Comparison of ENCODE assay signal across 14 cellular contexts in genomic region chr6:90256698-90257485, GRCh38. TPM values are rescaled to one million over a fixed set of nuclear protein-coding genes. Genes with fewer than 3 reads are reported as not detected.
DNase-seq lines count a peak whose midpoint lies in the region; ATAC-seq, FAIRE-seq and TF ChIP-seq lines count a peak whose summit lies in the region.
"Had no signal": no experiment of that assay in that cellular context is flagged by ENCODE, and none has a peak within 500 bp of the region (broad histone marks: within the 10 kb centered on the region; RNA-seq: fewer than 3 reads in every experiment).

No MANE protein-coding gene starts in this region.

- TF ChIP-seq POLR2A in GM12892 (IDR thresholded peaks at IDR 0.05; ENCODE audit: low read depth, low read length): no peak

- no peaks in the 10 kb centered on the region for H3K27me3 Mint-ChIP-seq in activated T-helper 2 cell treated with anti-CD3 and anti-CD28 coated beads, Interferon-gamma antibody, Interleukin-2, Interleukin-4, amounts not matched to agents 10 μg/mL and 5 μg/mL and 100 μg/mL, durations not matched to agents 14 hours and 24 hours and 36 hours (ENCODE audit: low read depth)
- no peaks in the 10 kb centered on the region for H3K27me3 Mint-ChIP-seq in endodermal cell (ENCODE audit: insufficient read depth)

- no peak for FAIRE-seq in GM12892 (lab: Jason Lieb, UNC)
- FAIRE-seq: GM12878 had no signal

- intact Hi-C loops in activated T-helper 2 cell treated with anti-CD3 and anti-CD28 coated beads, Interferon-gamma antibody, Interleukin-2, Interleukin-4, amounts not matched to agents 10 μg/mL and 5 μg/mL and 100 μg/mL, durations not matched to agents 14 hours and 24 hours and 36 hours (cut with micrococcal nuclease): loop anchor here (1.0 to 2.0 kb wide), 6 partner anchors 8 to 176 kb away; no protein-coding TSS in a partner anchor

- peaks cover 9% of the 10 kb centered on the region for H3K36me3 ChIP-seq in endodermal cell (ENCODE audit: control insufficient read depth, insufficient read depth, low read length)

- TF ChIP-seq CTCF in fibroblast of villous mesenchyme (IDR thresholded peaks at IDR 0.05; ENCODE audit: insufficient read depth, low read depth, low read length) (no peak), endodermal cell (conservative IDR thresholded peaks at IDR 0.05) (no peak)

- H3K4me3 ChIP-seq in fibroblast of villous mesenchyme (ENCODE audit: low read depth, low read length) (no peak overlapping the region), endodermal cell (ENCODE audit: low read length) (no peak overlapping the region)
- H3K4me3 ChIP-seq: coronary artery, GM12878 had no signal

- ATAC-seq in GM21737 (IDR thresholded peaks at IDR 0.05; ENCODE audit: unreplicated experiment): no peak
- ATAC-seq: GM12878 had no signal

- no peaks in the 10 kb centered on the region for H3K9me3 ChIP-seq in endodermal cell (ENCODE audit: control insufficient read depth, low read length)

- no peaks in the 10 kb centered on the region for H3K27me3 ChIP-seq in endodermal cell (ENCODE audit: control insufficient read depth, insufficient read depth, low read length, poor library complexity, severe bottlenecking)

- H3K36me3 Mint-ChIP-seq in activated T-helper 2 cell treated with anti-CD3 and anti-CD28 coated beads, Interferon-gamma antibody, Interleukin-2, Interleukin-4, amounts not matched to agents 10 μg/mL and 5 μg/mL and 100 μg/mL, durations not matched to agents 14 hours and 24 hours and 36 hours (ENCODE audit: low read depth): peaks cover 89% of the 10 kb centered on the region
- H3K36me3 Mint-ChIP-seq in endodermal cell (ENCODE audit: low read depth): peaks cover 24% of the 10 kb centered on the region
- H3K36me3 Mint-ChIP-seq: CD14-positive monocyte had no signal

- 100% methylated on average over 2 of the region's 4 CpGs; no CpG with 5 or more reads in 1 of the 2 experiments for WGBS in endodermal cell (ENCODE audit: insufficient coverage in 1 of 2, insufficient read length in 1 of 2), 2 experiments

- H3K4me1 ChIP-seq in endodermal cell (ENCODE audit: control insufficient read depth, insufficient read depth, low read length): no peaks in the 10 kb centered on the region

- H3K9ac ChIP-seq in endodermal cell (ENCODE audit: extremely low read depth, low read length, poor library complexity, severe bottlenecking): no peak overlapping the region

- H3K4me3 Mint-ChIP-seq in activated T-helper 2 cell treated with anti-CD3 and anti-CD28 coated beads, Interferon-gamma antibody, Interleukin-2, Interleukin-4, amounts not matched to agents 10 μg/mL and 5 μg/mL and 100 μg/mL, durations not matched to agents 14 hours and 24 hours and 36 hours (ENCODE audit: low read depth): no peak overlapping the region
- no peak overlapping the region for H3K4me3 Mint-ChIP-seq in endodermal cell
- H3K4me3 Mint-ChIP-seq: CD14-positive monocyte, nephron had no signal

- H3K27ac ChIP-seq in endodermal cell (ENCODE audit: low read depth, low read length): no peak overlapping the region
- H3K27ac ChIP-seq: coronary artery had no signal

- peaks cover 35% of the 10 kb centered on the region for H3K9me3 Mint-ChIP-seq in activated T-helper 2 cell treated with anti-CD3 and anti-CD28 coated beads, Interferon-gamma antibody, Interleukin-2, Interleukin-4, amounts not matched to agents 10 μg/mL and 5 μg/mL and 100 μg/mL, durations not matched to agents 14 hours and 24 hours and 36 hours
- no peaks in the 10 kb centered on the region for H3K9me3 Mint-ChIP-seq in endodermal cell

- DNase-seq in stimulated activated CD4-positive, alpha-beta T cell treated with anti-CD3 and anti-CD28 coated beads, Interleukin-15, amount 100 ng/mL, for 24 hours: peak; percentile 31
- DNase-seq in stimulated activated CD4-positive, alpha-beta T cell treated with anti-CD3 and anti-CD28 coated beads, Interleukin-1b, Interleukin-23, amount 100 ng/mL, for 48 hours: no peak
- no peak for DNase-seq in activated T-helper 2 cell treated with anti-CD3 and anti-CD28 coated beads, Interferon-gamma antibody, Interleukin-2, Interleukin-4, amounts not matched to agents 10 μg/mL and 5 μg/mL and 100 μg/mL, durations not matched to agents 14 hours and 24 hours and 36 hours (ENCODE audit: low spot score)
- DNase-seq in fibroblast of villous mesenchyme (ENCODE audit: low read depth): peak; percentile 63
- no peak for DNase-seq in GM12892 (ENCODE audit: insufficient read length)
- DNase-seq in endodermal cell: no peak
- no peak for DNase-seq in NCI-H510A (lab: John Stamatoyannopoulos, UW)
- DNase-seq: NCI-H2081 treated with DMSO at 0.1 percent for 48 hours, Right ventricle myocardium superior had no signal

- peak overlapping the region; percentile 90 for H3K27ac Mint-ChIP-seq in activated T-helper 2 cell treated with anti-CD3 and anti-CD28 coated beads, Interferon-gamma antibody, Interleukin-2, Interleukin-4, amounts not matched to agents 10 μg/mL and 5 μg/mL and 100 μg/mL, durations not matched to agents 14 hours and 24 hours and 36 hours
- no peak overlapping the region for H3K27ac Mint-ChIP-seq in endodermal cell
- H3K27ac Mint-ChIP-seq: CD14-positive monocyte, nephron had no signal

- peaks cover 69% of the 10 kb centered on the region for H3K4me1 Mint-ChIP-seq in activated T-helper 2 cell treated with anti-CD3 and anti-CD28 coated beads, Interferon-gamma antibody, Interleukin-2, Interleukin-4, amounts not matched to agents 10 μg/mL and 5 μg/mL and 100 μg/mL, durations not matched to agents 14 hours and 24 hours and 36 hours (ENCODE audit: low read depth)
- no peaks in the 10 kb centered on the region for H3K4me1 Mint-ChIP-seq in endodermal cell
- H3K4me1 Mint-ChIP-seq: CD14-positive monocyte, nephron had no signal

RNA-seq across cellular contexts. Expression of gene BACH2, which starts 39.8 kb away (rescaled TPM):
- 88.8 and 89.7 TPM in 2 replicates for total RNA-seq in activated T-helper 2 cell treated with anti-CD3 and anti-CD28 coated beads, Interferon-gamma antibody, Interleukin-2, Interleukin-4, amounts not matched to agents 10 μg/mL and 5 μg/mL and 100 μg/mL, durations not matched to agents 14 hours and 24 hours and 36 hours
- total RNA-seq in fibroblast of villous mesenchyme: under 0.01 and 0.64 TPM in 2 replicates
- polyA plus RNA-seq in GM12892 (2012; ENCODE audit: missing spikeins): 0.02 TPM
- 10 to 100 TPM; 11.0 to 22.3 TPM for total RNA-seq in endodermal cell
- 11.1 TPM for polyA plus RNA-seq in endodermal cell (2013, experiment 1 of 2)
- polyA plus RNA-seq in endodermal cell (2013, experiment 2 of 2): 10.0 TPM

Comparison
In these comparisons a context has a peak if more than half of its experiments do, and no peak if none do; other contexts are left out.
1. DNase-seq: peak in stimulated activated CD4-positive, alpha-beta T cell treated with anti-CD3 and anti-CD28 coated beads, Interleukin-15, amount 100 ng/mL, for 24 hours (single experiment) and fibroblast of villous mesenchyme (single experiment); none in stimulated activated CD4-positive, alpha-beta T cell treated with anti-CD3 and anti-CD28 coated beads, Interleukin-1b, Interleukin-23, amount 100 ng/mL, for 48 hours (single experiment), activated T-helper 2 cell treated with anti-CD3 and anti-CD28 coated beads, Interferon-gamma antibody, Interleukin-2, Interleukin-4, amounts not matched to agents 10 μg/mL and 5 μg/mL and 100 μg/mL, durations not matched to agents 14 hours and 24 hours and 36 hours (single experiment), GM12892 (single experiment), endodermal cell (single experiment) and NCI-H510A (single experiment).